In the genomic region with DNA sequence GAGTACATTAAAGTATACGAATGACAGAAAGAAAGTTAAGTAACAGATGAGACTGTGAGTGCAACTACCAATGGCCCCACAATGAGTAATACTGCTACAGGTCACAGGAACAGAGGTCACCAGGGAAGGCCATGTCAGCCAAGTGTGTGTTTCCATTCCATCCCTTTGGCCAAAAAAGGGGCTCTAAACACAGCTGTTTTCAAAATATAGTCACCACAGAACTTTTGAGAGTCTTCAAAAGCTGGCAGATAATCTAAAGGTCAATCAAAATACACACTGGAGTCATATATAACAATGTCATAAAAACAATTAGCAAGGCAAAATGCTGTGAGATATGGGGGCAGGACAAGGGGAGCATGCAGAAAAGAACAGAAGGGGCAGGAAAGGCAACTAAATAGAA, we compare ENCODE assay signal across 10 cellular contexts. TPM values are rescaled to one million over a fixed set of nuclear protein-coding genes. Genes with fewer than 3 reads are reported as not detected.
DNase-seq lines count a peak whose midpoint lies in the region; ATAC-seq lines count a peak whose summit lies in the region.
"Had no signal": no experiment of that assay in that cellular context is flagged by ENCODE, and none has a peak within 500 bp of the region (broad histone marks: within the 10 kb centered on the region; RNA-seq: fewer than 3 reads in every experiment).

No MANE protein-coding gene starts in this region.

- H3K4me1 ChIP-seq in skeletal muscle tissue (ENCODE audit: control insufficient read depth in 3 of 3, insufficient read depth in 3 of 3, low read length in 3 of 3) = peaks cover 21 to 33% (median 31%) of the 10 kb centered on the region in 3 donors

- H3K27me3 Mint-ChIP-seq in activated CD4-positive, alpha-beta memory T cell treated with anti-CD3 and anti-CD28 coated beads for 36 hours = no peaks in the 10 kb centered on the region
- no peaks in the 10 kb centered on the region for H3K27me3 Mint-ChIP-seq in activated CD4-positive, alpha-beta memory T cell treated with anti-CD3 and anti-CD28 coated beads, Interleukin-2, amount 10 ng/mL, durations not matched to agents 7 days and 5 days

- CTCF ChIA-PET in activated CD4-positive, alpha-beta memory T cell treated with anti-CD3 and anti-CD28 coated beads for 36 hours (lab: Charles Lee) = interaction anchor here (0.6 to 1.6 kb wide), 4 partner anchors 11 to 220 kb away, joined by 3 to 5 read pairs (median 4); a partner anchor contains a TSS
- CTCF ChIA-PET in activated CD4-positive, alpha-beta memory T cell treated with anti-CD3 and anti-CD28 coated beads, Interleukin-2, amount 10 ng/mL, durations not matched to agents 7 days and 5 days (lab: Charles Lee) = interaction anchor here (0.6 kb wide), 1 partner anchor 52 kb away, joined by 3 read pairs; no protein-coding TSS in a partner anchor

- no peak overlapping the region for H3K4me3 Mint-ChIP-seq in activated CD4-positive, alpha-beta memory T cell treated with anti-CD3 and anti-CD28 coated beads for 36 hours
- H3K4me3 Mint-ChIP-seq in activated CD4-positive, alpha-beta memory T cell treated with anti-CD3 and anti-CD28 coated beads, Interleukin-2, amount 10 ng/mL, durations not matched to agents 7 days and 5 days = no peak overlapping the region

- no peaks in the 10 kb centered on the region for H3K9me3 Mint-ChIP-seq in activated CD4-positive, alpha-beta memory T cell treated with anti-CD3 and anti-CD28 coated beads for 36 hours
- no peaks in the 10 kb centered on the region for H3K9me3 Mint-ChIP-seq in activated CD4-positive, alpha-beta memory T cell treated with anti-CD3 and anti-CD28 coated beads, Interleukin-2, amount 10 ng/mL, durations not matched to agents 7 days and 5 days

- H3K4me1 Mint-ChIP-seq in activated CD4-positive, alpha-beta memory T cell treated with anti-CD3 and anti-CD28 coated beads for 36 hours (ENCODE audit: low read depth) = peaks cover 72% of the 10 kb centered on the region
- peaks cover 54% of the 10 kb centered on the region for H3K4me1 Mint-ChIP-seq in activated CD4-positive, alpha-beta memory T cell treated with anti-CD3 and anti-CD28 coated beads, Interleukin-2, amount 10 ng/mL, durations not matched to agents 7 days and 5 days

- peak; percentile 33 for DNase-seq in activated CD4-positive, alpha-beta memory T cell treated with anti-CD3 and anti-CD28 coated beads for 36 hours
- DNase-seq in activated CD4-positive, alpha-beta memory T cell treated with anti-CD3 and anti-CD28 coated beads, Interleukin-2, amount 10 ng/mL, durations not matched to agents 7 days and 5 days = no peak
- peak; percentile 21 for DNase-seq in RPMI7951 (ENCODE audit: low read depth)
- DNase-seq in C1 segment of cervical spinal cord (lab: John Stamatoyannopoulos, UW) = no peak
- DNase-seq in stimulated activated CD4-positive, alpha-beta T cell treated with anti-CD3 and anti-CD28 coated beads, Interleukin-15, amount 100 ng/mL, for 24 hours = no peak
- DNase-seq in epidermal melanocyte (ENCODE audit: insufficient read length, low spot score) = no peak
- DNase-seq: caudate nucleus had no signal

- no peaks in the 10 kb centered on the region for H3K27me3 ChIP-seq in skeletal muscle tissue (ENCODE audit: control insufficient read depth in 3 of 3, insufficient read depth in 3 of 3, low read length in 3 of 3)

- POLR2A ChIA-PET in activated CD4-positive, alpha-beta memory T cell treated with anti-CD3 and anti-CD28 coated beads for 36 hours (lab: Charles Lee) = interaction anchor here (2.0 kb wide), 1 partner anchor 11 kb away, joined by 7 read pairs; a partner anchor contains a TSS
- POLR2A ChIA-PET in activated CD4-positive, alpha-beta memory T cell treated with anti-CD3 and anti-CD28 coated beads, Interleukin-2, amount 10 ng/mL, durations not matched to agents 7 days and 5 days (lab: Charles Lee) = interaction anchor here (0.9 to 4.5 kb wide), 2 partner anchors 10 to 11 kb away, joined by 4 to 31 read pairs; a partner anchor contains a TSS

- ATAC-seq in HG02678 (IDR thresholded peaks at IDR 0.05; ENCODE audit: unreplicated experiment) = peak; percentile 80

- peaks cover 5% of the 10 kb centered on the region for H3K36me3 Mint-ChIP-seq in activated CD4-positive, alpha-beta memory T cell treated with anti-CD3 and anti-CD28 coated beads for 36 hours
- peaks cover 21% of the 10 kb centered on the region for H3K36me3 Mint-ChIP-seq in activated CD4-positive, alpha-beta memory T cell treated with anti-CD3 and anti-CD28 coated beads, Interleukin-2, amount 10 ng/mL, durations not matched to agents 7 days and 5 days (ENCODE audit: low read depth)

- no peaks in the 10 kb centered on the region for H3K9me3 ChIP-seq in skeletal muscle tissue (ENCODE audit: control insufficient read depth in 3 of 3, low read length in 3 of 3)

- H3K9ac ChIP-seq in skeletal muscle tissue (ENCODE audit: low read depth in 1 of 3, low read length in 3 of 3) = no peak overlapping the region

- peak overlapping the region; percentile 6 for H3K27ac ChIP-seq in skeletal muscle tissue (ENCODE audit: low read depth, low read length)
- H3K27ac ChIP-seq: SK-N-MC had no signal

- peak overlapping the region; percentile 47 for H3K27ac Mint-ChIP-seq in activated CD4-positive, alpha-beta memory T cell treated with anti-CD3 and anti-CD28 coated beads for 36 hours
- H3K27ac Mint-ChIP-seq in activated CD4-positive, alpha-beta memory T cell treated with anti-CD3 and anti-CD28 coated beads, Interleukin-2, amount 10 ng/mL, durations not matched to agents 7 days and 5 days = no peak overlapping the region

- intact Hi-C loops in activated CD4-positive, alpha-beta memory T cell treated with anti-CD3 and anti-CD28 coated beads for 36 hours (cut with micrococcal nuclease) = loop anchor here (1.0 to 2.0 kb wide), 4 partner anchors 8 to 76 kb away; no protein-coding TSS in a partner anchor

- H3K36me3 ChIP-seq in skeletal muscle tissue (ENCODE audit: control insufficient read depth in 3 of 3, insufficient read depth in 3 of 3, low read length in 3 of 3) = no peaks in the 10 kb centered on the region

- no peak overlapping the region for H3K4me3 ChIP-seq in skeletal muscle tissue (ENCODE audit: low read length in 3 of 3)
- H3K4me3 ChIP-seq: SK-N-MC had no signal

RNA-seq across cellular contexts. Expression of a gene that starts 10.2 kb away (rescaled TPM):
- total RNA-seq in activated CD4-positive, alpha-beta memory T cell treated with anti-CD3 and anti-CD28 coated beads for 36 hours = 10 to 100 TPM; 37.4 to 39.9 TPM
- total RNA-seq in activated CD4-positive, alpha-beta memory T cell treated with anti-CD3 and anti-CD28 coated beads, Interleukin-2, amount 10 ng/mL, durations not matched to agents 7 days and 5 days = 10 to 100 TPM; 34.9 to 35.6 TPM
- total RNA-seq in RPMI7951 (2014; rRNA removed; shearing (Covaris generic)) = 21.3 and 26.2 TPM in 2 replicates
- total RNA-seq in skeletal muscle tissue = 45.9 TPM

Comparison
In these comparisons a context has a peak if more than half of its experiments do, and no peak if none do; other contexts are left out.
1. DNase-seq: peak in activated CD4-positive, alpha-beta memory T cell treated with anti-CD3 and anti-CD28 coated beads for 36 hours (single experiment) and RPMI7951 (single experiment); none in activated CD4-positive, alpha-beta memory T cell treated with anti-CD3 and anti-CD28 coated beads, Interleukin-2, amount 10 ng/mL, durations not matched to agents 7 days and 5 days (single experiment), C1 segment of cervical spinal cord (0 of 14), stimulated activated CD4-positive, alpha-beta T cell treated with anti-CD3 and anti-CD28 coated beads, Interleukin-15, amount 100 ng/mL, for 24 hours (single experiment) and epidermal melanocyte (single experiment).